Comparison of ENCODE assay signal across 8 cellular contexts in the genomic region with DNA sequence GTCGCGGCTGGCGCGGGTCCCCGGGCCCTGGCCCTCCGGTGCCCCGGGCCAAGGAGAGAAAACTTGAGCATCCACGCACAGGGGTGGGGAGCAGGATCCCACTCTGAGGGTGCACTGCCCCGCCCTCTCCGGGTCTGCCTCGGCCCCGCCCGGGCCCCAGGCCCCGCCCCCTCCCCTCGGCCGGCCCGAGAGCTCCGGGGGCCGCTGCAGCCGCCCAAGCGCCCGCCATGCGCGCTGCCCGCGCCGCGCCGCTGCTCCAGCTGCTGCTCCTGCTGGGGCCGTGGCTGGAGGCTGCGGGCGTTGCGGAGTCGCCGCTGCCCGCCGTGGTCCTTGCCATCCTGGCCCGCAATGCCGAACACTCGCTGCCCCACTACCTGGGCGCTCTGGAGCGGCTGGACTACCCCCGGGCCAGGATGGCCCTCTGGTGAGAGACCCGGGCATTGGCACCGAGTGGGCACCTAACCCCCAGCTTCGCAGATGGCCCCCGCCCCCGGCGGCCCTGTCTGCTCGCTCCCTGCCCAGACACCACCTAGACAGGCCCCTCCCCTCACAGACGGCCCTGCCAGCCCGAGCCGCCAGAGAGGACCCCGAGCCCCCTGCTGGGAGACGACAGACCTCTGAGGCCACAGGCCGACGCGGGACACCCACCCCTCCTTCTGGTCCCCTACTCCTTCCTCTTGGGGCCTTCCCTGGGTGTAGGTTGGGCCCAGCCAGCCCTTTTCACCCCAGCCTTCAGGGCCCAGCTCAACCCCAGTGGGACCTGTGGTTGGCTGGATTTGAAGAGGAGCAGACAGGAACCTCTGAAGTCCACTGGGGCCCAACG. TPM values are rescaled to one million over a fixed set of nuclear protein-coding genes. Genes with fewer than 3 reads are reported as not detected.
DNase-seq lines count a peak whose midpoint lies in the region; ATAC-seq and TF ChIP-seq lines count a peak whose summit lies in the region.

Gene CERCAM, plus strand, starts transcription at position 207 of the 823 bp plus-strand sequence. Its CDS starts 21 bp downstream, at position 228.

- H3K9me3 ChIP-seq in fibroblast of lung (ENCODE audit: control insufficient read depth, insufficient read depth, low read depth, low read length) (no peaks in the 10 kb centered on the region), suprapubic skin (no peaks in the 10 kb centered on the region)

- peak within 1 kb of the TSS; percentile 88 for H3K4me2 ChIP-seq in fibroblast of lung (ENCODE audit: extremely low read depth, insufficient read depth, low read length)

- no peak for TF ChIP-seq POLR2A in suprapubic skin (IDR thresholded peaks at IDR 0.05)

- ATAC-seq in HG02763 (IDR thresholded peaks at IDR 0.05; ENCODE audit: unreplicated experiment): peak; percentile 59
- ATAC-seq in activated T-helper 17 cell treated with anti-CD3 and anti-CD28 coated beads, Interleukin-2, amount 50 U/mL, for 72 hours (replicated peaks): peak; percentile 88
- peak; percentile 76 to 90 (median 79) for ATAC-seq in natural killer cell

- TF ChIP-seq CTCF in fibroblast of lung (conservative IDR thresholded peaks at IDR 0.05 in 1 of 2, IDR thresholded peaks at IDR 0.05 in 1 of 2; ENCODE audit: low read depth in 1 of 2, low read length in 2 of 2): peak in 1 of 2 donors; percentile 12
- no peak for TF ChIP-seq CTCF in natural killer cell (IDR thresholded peaks at IDR 0.05)
- no peak for TF ChIP-seq CTCF in suprapubic skin (IDR thresholded peaks at IDR 0.05)

- H3K4me3 ChIP-seq in fibroblast of lung (replicated peaks in 1 of 4; ENCODE audit: control extremely low read depth in 1 of 4, insufficient read depth in 1 of 4, low read depth in 3 of 4, low read length in 4 of 4) (peak within 1 kb of the TSS; percentile 61 to 87 (median 78)), suprapubic skin (peak within 1 kb of the TSS; percentile 65)

- no peaks in the 10 kb centered on the region for H3K36me3 Mint-ChIP-seq in activated T-helper 17 cell treated with anti-CD3 and anti-CD28 coated beads, Interleukin-2, amount 50 U/mL, for 72 hours (ENCODE audit: low read depth)
- no peaks in the 10 kb centered on the region for H3K36me3 Mint-ChIP-seq in natural killer cell

- no peak within 1 kb of the TSS for H3K27ac Mint-ChIP-seq in activated T-helper 17 cell treated with anti-CD3 and anti-CD28 coated beads, Interleukin-2, amount 50 U/mL, for 72 hours
- H3K27ac Mint-ChIP-seq in natural killer cell: peak within 1 kb of the TSS in 1 of 2 donors; percentile 82

- H3K4me1 ChIP-seq in fibroblast of lung (ENCODE audit: control insufficient read depth, extremely low read depth, insufficient read depth, low read length) (peaks cover 10% of the 10 kb centered on the region), suprapubic skin (peaks cover 28% of the 10 kb centered on the region)

- WGBS in suprapubic skin: 11% methylated on average over 8 of the region's 59 CpGs

- DNase-seq in NCI-H345 (lab: John Stamatoyannopoulos, UW): peak; percentile 50
- DNase-seq in NCI-H345 treated with DMSO at 0.1 percent for 48 hours (lab: John Stamatoyannopoulos, UW; ENCODE audit: unreplicated experiment): no peak
- DNase-seq in NCI-H460 (ENCODE audit: extremely low read depth, low read depth): peak; percentile 25
- DNase-seq in fibroblast of lung (ENCODE audit: low read depth in 2 of 2): peak in 1 of 2 donors; percentile 41
- peak; percentile 49 for DNase-seq in natural killer cell
- DNase-seq in suprapubic skin (ENCODE audit: low spot score in 2 of 2): no peak

- H3K36me3 ChIP-seq in fibroblast of lung (ENCODE audit: control insufficient read depth, insufficient read depth, low read length) (peaks cover 8% of the 10 kb centered on the region), suprapubic skin (peaks cover 7% of the 10 kb centered on the region)

- H3K9me3 Mint-ChIP-seq in activated T-helper 17 cell treated with anti-CD3 and anti-CD28 coated beads, Interleukin-2, amount 50 U/mL, for 72 hours: no peaks in the 10 kb centered on the region
- H3K9me3 Mint-ChIP-seq in natural killer cell: no peaks in the 10 kb centered on the region

- peaks cover 6% of the 10 kb centered on the region for H3K27me3 ChIP-seq in fibroblast of lung (ENCODE audit: control insufficient read depth, insufficient read depth, low read length)
- no peaks in the 10 kb centered on the region for H3K27me3 ChIP-seq in suprapubic skin

- peak within 1 kb of the TSS; percentile 26 for H3K27ac ChIP-seq in fibroblast of lung (ENCODE audit: insufficient read depth, low read length)
- peak within 1 kb of the TSS; percentile 37 for H3K27ac ChIP-seq in suprapubic skin

- peaks cover 4% of the 10 kb centered on the region for H3K27me3 Mint-ChIP-seq in activated T-helper 17 cell treated with anti-CD3 and anti-CD28 coated beads, Interleukin-2, amount 50 U/mL, for 72 hours
- H3K27me3 Mint-ChIP-seq in natural killer cell (ENCODE audit: low read depth in 2 of 2): peaks cover 1 to 6% of the 10 kb centered on the region in 2 donors

- no peaks in the 10 kb centered on the region for H3K79me2 ChIP-seq in fibroblast of lung (ENCODE audit: control insufficient read depth, insufficient read depth, low read length)

- peak within 1 kb of the TSS; percentile 74 for H3K4me3 Mint-ChIP-seq in activated T-helper 17 cell treated with anti-CD3 and anti-CD28 coated beads, Interleukin-2, amount 50 U/mL, for 72 hours
- peak within 1 kb of the TSS; percentile 81 for H3K4me3 Mint-ChIP-seq in natural killer cell

- H4K20me1 ChIP-seq in fibroblast of lung (ENCODE audit: control insufficient read depth, extremely low read depth, insufficient read depth, low read length): no peaks in the 10 kb centered on the region

- no peaks in the 10 kb centered on the region for H3K4me1 Mint-ChIP-seq in activated T-helper 17 cell treated with anti-CD3 and anti-CD28 coated beads, Interleukin-2, amount 50 U/mL, for 72 hours
- peaks cover 0 to 40% of the 10 kb centered on the region in 2 donors for H3K4me1 Mint-ChIP-seq in natural killer cell

- peak within 1 kb of the TSS; percentile 93 for H2AFZ ChIP-seq in fibroblast of lung (ENCODE audit: low read length)

- intact Hi-C loops in natural killer cell (cut with micrococcal nuclease): no loop called here

- peak within 1 kb of the TSS; percentile 65 for H3K9ac ChIP-seq in fibroblast of lung (ENCODE audit: insufficient read depth, low read length)

- no peak for TF ChIP-seq EP300 in suprapubic skin (IDR thresholded peaks at IDR 0.05)

RNA-seq across cellular contexts. Expression of gene CERCAM, which starts in this region (rescaled TPM):
- 13.6 and 13.9 TPM in 2 replicates for total RNA-seq in NCI-H460 (2014; rRNA removed; shearing (Covaris generic))
- 27.8 and 29.5 TPM in 2 replicates for polyA plus RNA-seq in NCI-H460 (2014; cell fraction: nucleus; rRNA removed)
- total RNA-seq in activated T-helper 17 cell treated with anti-CD3 and anti-CD28 coated beads, Interleukin-2, amount 50 U/mL, for 72 hours: 1 to 10 TPM in 1 of 2 donors, under 1 TPM in 1; 0.56 to 1.7 TPM
- total RNA-seq in fibroblast of lung (44.9 and 64.2 TPM in 2 replicates), natural killer cell (10 to 100 TPM; 11.5 to 29.6 (median 24.2) TPM), suprapubic skin (10 to 100 TPM in 2 of 4 donors, 1 to 10 TPM in 2; 3.7 to 26.2 (median 11.3) TPM)
- polyA plus RNA-seq in fibroblast of lung: 56.9 and 90.5 TPM in 2 replicates
- 62.3 and 96.2 TPM in 2 replicates for polyA plus RNA-seq in fibroblast of lung (2012)
- 54.4 and 94.8 TPM in 2 replicates for polyA minus RNA-seq in fibroblast of lung (ENCODE audit: low replicate concordance)

Comparison
In these comparisons a context has a peak if more than half of its experiments do, and no peak if none do; other contexts are left out.
1. DNase-seq: peak in NCI-H345 (single experiment), NCI-H460 (single experiment) and natural killer cell (single experiment); none in NCI-H345 treated with DMSO at 0.1 percent for 48 hours (single experiment) and suprapubic skin (0 of 2).
2. Peak in every context shown above with its lines, with median percentiles within 50 percentile points of each other: ATAC-seq.